Comparison of ENCODE assay signal across 8 cellular contexts in the genomic region with DNA sequence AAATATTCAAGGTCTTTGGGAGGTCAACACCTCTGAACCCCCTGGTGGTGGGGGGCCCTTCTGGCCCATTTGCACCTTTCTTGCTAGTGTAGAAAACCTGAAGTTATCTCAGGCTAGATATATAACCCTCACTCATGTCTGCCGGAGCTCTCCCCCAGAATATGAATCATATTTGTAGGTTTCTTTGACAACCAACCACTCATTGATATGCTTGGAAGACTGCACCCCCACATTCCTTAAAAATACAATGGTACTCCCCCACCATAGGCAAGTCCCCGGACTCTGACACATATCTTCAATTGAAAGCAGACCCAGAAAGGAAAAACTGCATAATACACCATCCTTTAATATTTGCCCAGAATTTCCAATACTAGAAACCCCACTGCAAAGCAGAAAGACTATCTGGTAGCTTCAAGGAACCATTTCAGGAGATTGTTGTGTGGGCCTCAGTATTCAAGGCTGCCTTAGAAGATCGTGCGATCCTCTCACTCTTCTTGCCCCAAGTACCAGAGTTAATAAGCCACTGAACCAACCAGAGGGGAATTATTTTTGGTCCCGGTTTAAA. TPM values are rescaled to one million over a fixed set of nuclear protein-coding genes. Genes with fewer than 3 reads are reported as not detected.
DNase-seq lines count a peak whose midpoint lies in the region; ATAC-seq and TF ChIP-seq lines count a peak whose summit lies in the region.

No MANE protein-coding gene starts in this region.

- ATAC-seq in GM21528 (IDR thresholded peaks at IDR 0.05; ENCODE audit: low FRiP score, unreplicated experiment): peak; percentile 11

- DNase-seq in CD14-positive monocyte (ENCODE audit: low spot score) (no peak), Karpas-422 (no peak), MCF 10A (ENCODE audit: unreplicated experiment) (no peak), KBM-7 (no peak), NCI-H2171 (lab: John Stamatoyannopoulos, UW) (no peak)

- H3K9me3 ChIP-seq in Karpas-422 (ENCODE audit: low read length): no peaks in the 10 kb centered on the region
- H3K9me3 ChIP-seq in mesodermal cell (ENCODE audit: control insufficient read depth, low read length): peaks cover 5% of the 10 kb centered on the region

- H3K36me3 Mint-ChIP-seq in CD14-positive monocyte (peaks cover 11 to 17% of the 10 kb centered on the region in 2 donors), MCF 10A (ENCODE audit: insufficient read depth, unreplicated experiment) (peaks cover 53% of the 10 kb centered on the region)

- H3K4me3 ChIP-seq in Karpas-422 (ENCODE audit: low read length) (peak overlapping the region; percentile 75), mesodermal cell (ENCODE audit: extremely low read depth, insufficient read depth, low read length, poor library complexity, severe bottlenecking) (peak overlapping the region; percentile 91), urinary bladder (ENCODE audit: low read depth, low read length) (peak overlapping the region; percentile 38)

- POLR2A ChIA-PET in MCF 10A (lab: Yijun Ruan, JAX): interaction anchor here (0.5 to 7.8 kb wide), 38 partner anchors 11 to 369 kb away, joined by 3 to 169 read pairs (median 8); a partner anchor contains a TSS

- H3K4me3 Mint-ChIP-seq in CD14-positive monocyte (peak overlapping the region; percentile 95 to 98), MCF 10A (ENCODE audit: unreplicated experiment) (peak overlapping the region; percentile 99)

- peaks cover 13% of the 10 kb centered on the region for H3K36me3 ChIP-seq in Karpas-422 (ENCODE audit: insufficient read depth, low read length)
- peaks cover 22% of the 10 kb centered on the region for H3K36me3 ChIP-seq in mesodermal cell (ENCODE audit: control insufficient read depth, insufficient read depth, low read length)
- H3K36me3 ChIP-seq in urinary bladder (ENCODE audit: insufficient read depth): peaks cover 2% of the 10 kb centered on the region

- H3K27ac ChIP-seq in Karpas-422 (ENCODE audit: low read length) (peak overlapping the region; percentile 78), mesodermal cell (ENCODE audit: low read depth, low read length, severe bottlenecking) (peak overlapping the region; percentile 100), urinary bladder (ENCODE audit: low read depth) (peak overlapping the region; percentile 79)

- no peaks in the 10 kb centered on the region for H3K27me3 ChIP-seq in Karpas-422 (ENCODE audit: low read length)

- H2AFZ ChIP-seq in Karpas-422 (ENCODE audit: low read length): peak overlapping the region; percentile 98

- TF ChIP-seq CTCF in CD14-positive monocyte (IDR thresholded peaks at IDR 0.05) (no peak), MCF 10A (IDR thresholded peaks at IDR 0.05; ENCODE audit: unreplicated experiment) (no peak)

- H3K4me1 Mint-ChIP-seq in CD14-positive monocyte (peaks cover 43% of the 10 kb centered on the region), MCF 10A (ENCODE audit: insufficient read depth, unreplicated experiment) (peaks cover 34% of the 10 kb centered on the region)

- BruUV-seq in MCF 10A (replicated peaks; lab: Mats Ljungman, UMichigan): TSS peak; percentile 74

- WGBS in mesodermal cell (ENCODE audit: insufficient coverage in 2 of 2), 2 experiments: 62 to 71% methylated on average over 3 to 4 of the region's 5 CpGs
- 26% methylated on average over 5 of the region's 5 CpGs for WGBS in urinary bladder

- peaks cover 0 to 6% (median 3%) of the 10 kb centered on the region in 3 donors for H3K27me3 Mint-ChIP-seq in CD14-positive monocyte (ENCODE audit: low read depth in 3 of 3)
- H3K27me3 Mint-ChIP-seq in MCF 10A (ENCODE audit: insufficient read depth, unreplicated experiment): no peaks in the 10 kb centered on the region

- intact Hi-C loops in CD14-positive monocyte (cut with micrococcal nuclease): loop anchor here (2.0 to 10.0 kb wide), 6 partner anchors 66 to 1316 kb away; a partner anchor contains a TSS
- intact Hi-C loops in MCF 10A (cut with micrococcal nuclease): loop anchor here (2.0 to 5.0 kb wide), 4 partner anchors 42 to 206 kb away; no protein-coding TSS in a partner anchor

- H3K4me1 ChIP-seq in Karpas-422 (ENCODE audit: low read length): peaks cover 41% of the 10 kb centered on the region
- H3K4me1 ChIP-seq in mesodermal cell (ENCODE audit: control insufficient read depth, insufficient read depth, low read length, poor library complexity, severe bottlenecking): no peaks in the 10 kb centered on the region
- peaks cover 2% of the 10 kb centered on the region for H3K4me1 ChIP-seq in urinary bladder (ENCODE audit: insufficient read depth)

- H3K9me2 ChIP-seq in Karpas-422 (replicated peaks; ENCODE audit: insufficient read depth, low read length): no peaks in the 10 kb centered on the region

- H4K20me1 ChIP-seq in Karpas-422 (ENCODE audit: insufficient read depth, low read depth, low read length): peaks cover 7% of the 10 kb centered on the region; the same call in 1 of the 2 replicates

- CTCF ChIA-PET in MCF 10A (lab: Yijun Ruan, JAX): interaction anchor here (0.6 to 3.4 kb wide), 14 partner anchors 17 to 388 kb away, joined by 3 to 22 read pairs (median 3); a partner anchor contains a TSS

- H3K27ac Mint-ChIP-seq in CD14-positive monocyte (peak overlapping the region; percentile 98 to 100 (median 99)), MCF 10A (ENCODE audit: low read depth, unreplicated experiment) (peak overlapping the region; percentile 99)

- H3K79me2 ChIP-seq in Karpas-422 (ENCODE audit: low read length): peaks cover 70% of the 10 kb centered on the region

- peak overlapping the region; percentile 81 for H3K4me2 ChIP-seq in Karpas-422 (ENCODE audit: low read depth, low read length, poor library complexity, severe bottlenecking)

- peak overlapping the region; percentile 86 for H3K9ac ChIP-seq in Karpas-422 (ENCODE audit: low read length)

- in situ Hi-C loops in KBM-7 (cut with MboI; ENCODE audit: low pct_unique_long_range_greater_than_20kb, low sequenced_read_pairs): no loop called here

- peaks cover 0 to 8% (median 5%) of the 10 kb centered on the region in 7 donors for H3K9me3 Mint-ChIP-seq in CD14-positive monocyte
- H3K9me3 Mint-ChIP-seq in MCF 10A (ENCODE audit: unreplicated experiment): no peaks in the 10 kb centered on the region

RNA-seq across cellular contexts. Expression of a gene that starts 1.0 kb away (rescaled TPM):
- polyA plus RNA-seq in CD14-positive monocyte (10 to 100 TPM; 43.4 to 68.6 TPM), urinary bladder (81.8 TPM)
- total RNA-seq in Karpas-422 (2014; rRNA removed; shearing (Covaris generic); ENCODE audit: low replicate concordance): 47.9 and 113 TPM in 2 replicates
- total RNA-seq in MCF 10A (2022) (178 and 186 TPM in 2 replicates), urinary bladder (80.4 TPM)
- 95.6 TPM for polyA plus RNA-seq in mesodermal cell (2013, experiment 1 of 2)
- polyA plus RNA-seq in mesodermal cell (2013, experiment 2 of 2): 100 TPM

RNA-seq across cellular contexts. Expression of a gene that starts 3.4 kb away (rescaled TPM):
- polyA plus RNA-seq in CD14-positive monocyte (under 1 TPM in 1 of 2 donors, not detected in 1; 0.47 TPM), urinary bladder (2.1 TPM)
- 6.1 TPM in 1 of 2 replicates, not detected in the other for total RNA-seq in Karpas-422 (2014; rRNA removed; shearing (Covaris generic); ENCODE audit: low replicate concordance)
- total RNA-seq in MCF 10A (2022) (9.0 and 12.8 TPM in 2 replicates), urinary bladder (6.0 TPM)
- 6.4 TPM for polyA plus RNA-seq in mesodermal cell (2013, experiment 1 of 2)
- polyA plus RNA-seq in mesodermal cell (2013, experiment 2 of 2): 4.2 TPM

RNA-seq across cellular contexts. Expression of a gene that starts 41.3 kb away (rescaled TPM):
- 10 to 100 TPM; 15.0 to 20.0 TPM for polyA plus RNA-seq in CD14-positive monocyte
- total RNA-seq in Karpas-422 (2014; rRNA removed; shearing (Covaris generic); ENCODE audit: low replicate concordance): 51.7 and 58.7 TPM in 2 replicates
- total RNA-seq in MCF 10A (2022): 75.1 and 82.4 TPM in 2 replicates
- polyA plus RNA-seq in mesodermal cell (2013, experiment 1 of 2): 46.3 TPM
- polyA plus RNA-seq in mesodermal cell (2013, experiment 2 of 2): 48.0 TPM
- total RNA-seq in urinary bladder: 24.5 TPM
- polyA plus RNA-seq in urinary bladder: 24.1 TPM

Comparison
In these comparisons a context has a peak if more than half of its experiments do, and no peak if none do; other contexts are left out.
1. H3K4me3 ChIP-seq: peak in every context shown above with its lines; median percentile 91 in mesodermal cell; 75 in Karpas-422; 38 in urinary bladder.